ENCODE assay signal across 1 cellular context in genomic region chr4:56978750-56979303, GRCh38.
A peak's percentile ranks its signal among the peaks of the same experiment; 100 is the strongest.
TF ChIP-seq lines count a peak whose summit lies in the region.

TSS of gene POLR2B (plus strand) at chr4:56978896. CDS start at chr4:56978986, 90 bp downstream.

TF ChIP-seq in HepG2, 621 proteins besides CTCF, POLR2A, EP300 and RAD21 (continued from another document and continues in another):
- TF ChIP-seq POGK (CRISPR knock-in tag; conservative IDR thresholded peaks at IDR 0.05) (peak; percentile 72), TRIM24 (CRISPR knock-in tag; IDR thresholded peaks at IDR 0.05) (no peak), ZNF503 (CRISPR knock-in tag; IDR thresholded peaks at IDR 0.05) (no peak; the same call in 1 of the 2 replicates), SNAPC2 (CRISPR knock-in tag; IDR thresholded peaks at IDR 0.05) (no peak), DR1 (CRISPR knock-in tag; IDR thresholded peaks at IDR 0.05) (peak; percentile 58; the same call in 1 of the 2 replicates), FOXP4 (CRISPR knock-in tag; IDR thresholded peaks at IDR 0.05) (no peak), SNAI1 (CRISPR knock-in tag; IDR thresholded peaks at IDR 0.05; ENCODE audit: borderline replicate concordance) (no peak), SALL1 (CRISPR knock-in tag; IDR thresholded peaks at IDR 0.05) (peak; percentile 76), ZNF124 (CRISPR knock-in tag; IDR thresholded peaks at IDR 0.05) (no peak), TSC22D2 (CRISPR knock-in tag; IDR thresholded peaks at IDR 0.05; ENCODE audit: borderline replicate concordance) (0 out of 2 replicates have a peak, but pooled peaks have one; percentile 51), KDM3A (CRISPR knock-in tag; IDR thresholded peaks at IDR 0.05; ENCODE audit: low read depth) (no peak), ATF3 (CRISPR knock-in tag; IDR thresholded peaks at IDR 0.05) (no peak), MYPOP (CRISPR knock-in tag; IDR thresholded peaks at IDR 0.05) (peak; percentile 21; the same call in 1 of the 2 replicates), ESRRA (CRISPR knock-in tag; IDR thresholded peaks at IDR 0.05; ENCODE audit: low read depth) (no peak), KIAA2018 (CRISPR knock-in tag; IDR thresholded peaks at IDR 0.05; ENCODE audit: borderline replicate concordance) (no peak), ZMYM4 (CRISPR knock-in tag; IDR thresholded peaks at IDR 0.05) (peak; percentile 50; the same call in 1 of the 2 replicates), RFXAP (CRISPR knock-in tag; IDR thresholded peaks at IDR 0.05; ENCODE audit: borderline replicate concordance) (no peak), ZNF224 (CRISPR knock-in tag; IDR thresholded peaks at IDR 0.05) (no peak), PAF1 (CRISPR knock-in tag; IDR thresholded peaks at IDR 0.05) (no peak), CERS6 (CRISPR knock-in tag; IDR thresholded peaks at IDR 0.05) (no peak), CBX2 (IDR thresholded peaks at IDR 0.05; ENCODE audit: low read depth, low read length) (no peak), CBX2 (CRISPR knock-in tag; IDR thresholded peaks at IDR 0.05; ENCODE audit: low read depth) (no peak), ZNF354B (CRISPR knock-in tag; IDR thresholded peaks at IDR 0.05) (no peak), ZNF337 (CRISPR knock-in tag; IDR thresholded peaks at IDR 0.05; ENCODE audit: borderline replicate concordance, low read depth) (no peak), ZNF432 (CRISPR knock-in tag; IDR thresholded peaks at IDR 0.05; ENCODE audit: borderline replicate concordance) (no peak), ZNF431 (CRISPR knock-in tag; IDR thresholded peaks at IDR 0.05; ENCODE audit: borderline replicate concordance, low read depth) (no peak), PRPF4 (IDR thresholded peaks at IDR 0.05; ENCODE audit: low read depth, low read length, poor library complexity, severe bottlenecking) (no peak), STAG1 (CRISPR knock-in tag; IDR thresholded peaks at IDR 0.05) (no peak; the same call in 1 of the 2 replicates), ZNF12 (CRISPR knock-in tag; IDR thresholded peaks at IDR 0.05) (0 out of 2 replicates have a peak, but pooled peaks have one; percentile 38), ZC3H4 (CRISPR knock-in tag; IDR thresholded peaks at IDR 0.05; ENCODE audit: borderline replicate concordance) (no peak), ZNF879 (CRISPR knock-in tag; IDR thresholded peaks at IDR 0.05) (peak; percentile 77; the same call in 1 of the 2 replicates), NR2F6 (IDR thresholded peaks at IDR 0.05) (no peak), NR2F6 (CRISPR knock-in tag; IDR thresholded peaks at IDR 0.05) (no peak), CCDC6 (CRISPR knock-in tag; IDR thresholded peaks at IDR 0.05) (no peak; the same call in 1 of the 2 replicates), GATAD1 (CRISPR knock-in tag; IDR thresholded peaks at IDR 0.05) (peak; percentile 93), ZNF704 (CRISPR knock-in tag; IDR thresholded peaks at IDR 0.05; ENCODE audit: borderline replicate concordance) (no peak), REPIN1 (CRISPR knock-in tag; IDR thresholded peaks at IDR 0.05; ENCODE audit: borderline replicate concordance, low read depth) (0 out of 2 replicates have a peak, but pooled peaks have one; percentile 10), ZNF468 (CRISPR knock-in tag; IDR thresholded peaks at IDR 0.05) (no peak), SRSF9 (IDR thresholded peaks at IDR 0.05; ENCODE audit: borderline replicate concordance, insufficient read depth, low read depth, low read length, poor library complexity, severe bottlenecking) (no peak), PCBP2 (optimal IDR thresholded peaks at IDR 0.05; ENCODE audit: low read depth, low read length, poor library complexity, severe bottlenecking) (no peak), HDAC2 (CRISPR knock-in tag; IDR thresholded peaks at IDR 0.05) (no peak), ZSCAN12 (CRISPR knock-in tag; IDR thresholded peaks at IDR 0.05) (no peak), SNAPC5 (CRISPR knock-in tag; IDR thresholded peaks at IDR 0.05; ENCODE audit: borderline replicate concordance) (no peak), MBD4 (IDR thresholded peaks at IDR 0.05; ENCODE audit: borderline replicate concordance, low read length) (no peak), ZNF670 (CRISPR knock-in tag; IDR thresholded peaks at IDR 0.05; ENCODE audit: borderline replicate concordance) (no peak), ZC3H13 (CRISPR knock-in tag; IDR thresholded peaks at IDR 0.05) (0 out of 2 replicates have a peak, but pooled peaks have one; percentile 55), FIP1L1 (IDR thresholded peaks at IDR 0.05; ENCODE audit: borderline replicate concordance, insufficient read depth, low read depth, low read length) (no peak), TOPORS (CRISPR knock-in tag; IDR thresholded peaks at IDR 0.05) (no peak), RXRB (CRISPR knock-in tag; IDR thresholded peaks at IDR 0.05; ENCODE audit: borderline replicate concordance) (peak; percentile 54; the same call in 1 of the 2 replicates), SSRP1 (CRISPR knock-in tag; IDR thresholded peaks at IDR 0.05) (0 out of 2 replicates have a peak, but pooled peaks have one; percentile 65)
